In the genomic region with DNA sequence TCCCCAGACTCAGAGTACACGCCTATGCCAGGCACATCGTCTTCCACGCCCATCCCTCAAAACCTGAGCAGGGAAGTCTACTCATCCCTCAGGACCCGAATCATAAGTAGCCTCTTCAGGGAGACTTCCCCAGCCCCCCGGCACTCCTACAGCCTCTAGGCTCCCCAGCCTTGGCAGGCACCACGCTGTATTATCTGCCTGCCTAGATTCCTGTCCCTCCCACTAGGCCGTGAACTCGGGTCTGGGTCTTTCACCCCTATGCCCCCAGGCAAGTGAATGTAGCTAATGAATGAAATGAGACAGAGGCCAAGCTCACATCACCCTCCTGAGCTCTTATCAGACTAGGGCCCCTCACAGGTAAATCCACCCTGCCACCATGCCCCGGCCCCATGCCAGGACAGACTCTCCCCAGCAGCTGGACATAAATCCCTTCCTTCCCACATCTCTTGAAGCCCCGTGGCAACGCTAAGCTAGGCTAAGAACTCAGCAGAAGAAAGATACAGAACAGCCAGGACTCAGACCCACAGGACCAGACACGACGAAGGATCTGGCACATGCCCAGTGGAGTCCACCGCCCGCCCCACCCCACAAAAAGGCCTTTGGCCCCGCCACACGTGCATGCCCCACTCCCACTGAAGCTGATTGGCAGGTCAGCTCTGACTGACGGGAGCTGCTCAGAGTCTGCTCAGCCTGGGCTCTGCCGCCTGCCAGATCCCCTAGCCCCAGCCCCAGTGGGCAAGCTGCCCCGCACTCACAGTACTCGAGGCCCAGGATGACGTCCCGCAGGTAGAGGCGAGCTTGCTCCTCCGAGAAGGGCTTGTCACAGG, we compare ENCODE assay signal across 18 cellular contexts. TPM values are rescaled to one million over a fixed set of nuclear protein-coding genes. Genes with fewer than 3 reads are reported as not detected.
DNase-seq lines count a peak whose midpoint lies in the region; ATAC-seq, FAIRE-seq and TF ChIP-seq lines count a peak whose summit lies in the region.
"Had no signal": no experiment of that assay in that cellular context is flagged by ENCODE, and none has a peak within 500 bp of the region (broad histone marks: within the 10 kb centered on the region; RNA-seq: fewer than 3 reads in every experiment).

No MANE protein-coding gene starts in this region.

- H3K36me3 ChIP-seq in endocrine pancreas (ENCODE audit: control insufficient read depth, insufficient read depth, low read length) (no peaks in the 10 kb centered on the region), mucosa of descending colon (ENCODE audit: low read depth) (no peaks in the 10 kb centered on the region)

- ATAC-seq in stimulated activated naive CD8-positive, alpha-beta T cell treated with anti-CD3 and anti-CD28 coated beads, Interleukin-15, amount 100 ng/mL, for 72 hours: no peak
- ATAC-seq in stimulated activated naive CD8-positive, alpha-beta T cell treated with anti-CD3 and anti-CD28 coated beads, Interleukin-15, Interleukin-2, amounts not matched to agents 100 U/mL and 50 U/mL, for 24 hours: no peak
- peak; percentile 10 for ATAC-seq in mucosa of descending colon
- ATAC-seq: Panc1, T-cell had no signal

- intact Hi-C loops in mucosa of descending colon (cut with DNase I, micrococcal nuclease): no loop called here

- no peaks in the 10 kb centered on the region for H3K27me3 Mint-ChIP-seq in stimulated activated naive CD8-positive, alpha-beta T cell treated with anti-CD3 and anti-CD28 coated beads, Interleukin-15, amount 100 ng/mL, for 72 hours
- H3K27me3 Mint-ChIP-seq: activated B cell treated with CpG ODN at 0.5 μM for 24 hours, T-cell had no signal

- TF ChIP-seq POLR2A in GM12892 (IDR thresholded peaks at IDR 0.05; ENCODE audit: low read depth, low read length): no peak

- DNase-seq in stimulated activated naive CD8-positive, alpha-beta T cell treated with anti-CD3 and anti-CD28 coated beads, Interleukin-15, amount 100 ng/mL, for 72 hours: no peak
- no peak for DNase-seq in stimulated activated naive CD8-positive, alpha-beta T cell treated with anti-CD3 and anti-CD28 coated beads, Interleukin-15, Interleukin-2, amounts not matched to agents 100 U/mL and 50 U/mL, for 24 hours
- DNase-seq in mucosa of descending colon: peak in 1 of 3 donors; percentile 58
- DNase-seq in GM12892 (ENCODE audit: insufficient read length): no peak
- DNase-seq in activated CD4-positive, alpha-beta T cell treated with anti-CD3 and anti-CD28 coated beads for 4 hours: no peak
- no peak for DNase-seq in 8988T
- no peak for DNase-seq in ACHN
- DNase-seq: activated B cell treated with CpG ODN at 0.5 μM for 24 hours; COR-L47; GF-D8; KG1; NCI-H1417 treated with DMSO at 0.1 percent for 48 hours; NCI-H526 treated with DMSO at 0.1 percent for 48 hours; stimulated activated CD4-positive, alpha-beta T cell treated with anti-CD3 and anti-CD28 coated beads, Interleukin-2, amount 100 ng/mL, for 24 hours; T-cell had no signal

- no peak overlapping the region for H3K4me3 Mint-ChIP-seq in stimulated activated naive CD8-positive, alpha-beta T cell treated with anti-CD3 and anti-CD28 coated beads, Interleukin-15, amount 100 ng/mL, for 72 hours
- H3K4me3 Mint-ChIP-seq: activated B cell treated with CpG ODN at 0.5 μM for 24 hours, T-cell had no signal

- peak overlapping the region; percentile 22 for H3K9ac ChIP-seq in endocrine pancreas (ENCODE audit: control insufficient read depth, insufficient read depth, low read length)

- H3K9me3 ChIP-seq in endocrine pancreas (ENCODE audit: control insufficient read depth, low read length) (no peaks in the 10 kb centered on the region), mucosa of descending colon (no peaks in the 10 kb centered on the region)
- H3K9me3 ChIP-seq: tibial nerve had no signal

- no peak overlapping the region for H3K4me3 ChIP-seq in endocrine pancreas (ENCODE audit: control insufficient read depth, insufficient read depth, low read length)
- no peak overlapping the region for H3K4me3 ChIP-seq in mucosa of descending colon
- H3K4me3 ChIP-seq: tibial nerve had no signal

- H3K27ac Mint-ChIP-seq in stimulated activated naive CD8-positive, alpha-beta T cell treated with anti-CD3 and anti-CD28 coated beads, Interleukin-15, amount 100 ng/mL, for 72 hours: peak overlapping the region; percentile 2 to 55
- H3K27ac Mint-ChIP-seq: activated B cell treated with CpG ODN at 0.5 μM for 24 hours had no signal

- H3K9me3 Mint-ChIP-seq in stimulated activated naive CD8-positive, alpha-beta T cell treated with anti-CD3 and anti-CD28 coated beads, Interleukin-15, amount 100 ng/mL, for 72 hours: no peaks in the 10 kb centered on the region
- H3K9me3 Mint-ChIP-seq: activated B cell treated with CpG ODN at 0.5 μM for 24 hours, T-cell had no signal

- no peak for TF ChIP-seq CTCF in mucosa of descending colon (IDR thresholded peaks at IDR 0.05)

- no peaks in the 10 kb centered on the region for H3K27me3 ChIP-seq in endocrine pancreas (ENCODE audit: control insufficient read depth, insufficient read depth, low read length)
- H3K27me3 ChIP-seq: tibial nerve had no signal

- no peak for FAIRE-seq in GM12892 (lab: Jason Lieb, UNC)

- in situ Hi-C loops in ACHN (cut with HindIII; ENCODE audit: low pct_ligation_motif_present, low pct_unique_long_range_greater_than_20kb, low sequenced_read_pairs): no loop called here

- H3K4me1 ChIP-seq in endocrine pancreas (ENCODE audit: control insufficient read depth, insufficient read depth, low read length): no peaks in the 10 kb centered on the region
- peaks cover 3% of the 10 kb centered on the region for H3K4me1 ChIP-seq in mucosa of descending colon (ENCODE audit: low read depth)
- H3K4me1 ChIP-seq: tibial nerve had no signal

- H3K4me1 Mint-ChIP-seq in stimulated activated naive CD8-positive, alpha-beta T cell treated with anti-CD3 and anti-CD28 coated beads, Interleukin-15, amount 100 ng/mL, for 72 hours: no peaks in the 10 kb centered on the region
- H3K4me1 Mint-ChIP-seq: activated B cell treated with CpG ODN at 0.5 μM for 24 hours had no signal

RNA-seq across cellular contexts. Expression of a gene that starts 13.0 kb away (rescaled TPM):
- total RNA-seq in mucosa of descending colon: 10 to 100 TPM in 1 of 3 donors, 1 to 10 TPM in 2; 4.8 to 11.6 (median 6.2) TPM
- polyA plus RNA-seq in GM12892 (2012; ENCODE audit: missing spikeins): 1.5 TPM

RNA-seq across cellular contexts. Expression of a gene that starts 33.8 kb away (rescaled TPM):
- total RNA-seq in mucosa of descending colon: 10 to 100 TPM; 39.4 to 50.5 (median 44.7) TPM
- polyA plus RNA-seq in GM12892 (2012; ENCODE audit: missing spikeins): 21.0 TPM

RNA-seq across cellular contexts. Expression of a gene that starts 36.5 kb away (rescaled TPM):
- total RNA-seq in mucosa of descending colon: 1 to 10 TPM; 2.5 to 4.9 (median 3.5) TPM
- polyA plus RNA-seq in GM12892 (2012; ENCODE audit: missing spikeins): 0.87 TPM
